In genomic region chr12:73815072-73815660, GRCh38 we compare ENCODE assay signal across 28 cellular contexts.
"Had no signal": no experiment of that assay in that cellular context is flagged by ENCODE, and none has a peak within 500 bp of the region (broad histone marks: within the 10 kb centered on the region; RNA-seq: fewer than 3 reads in every experiment).

No MANE protein-coding gene starts in this region.

- H3K36me3 ChIP-seq: gastroesophageal sphincter, heart left ventricle, lower lobe of right lung, prostate gland, right lobe of liver, stomach, thyroid gland, vagina had no signal

- H2AFZ ChIP-seq: hepatocyte had no signal

- H3K4me1 Mint-ChIP-seq: immature natural killer cell; naive thymus-derived CD4-positive, alpha-beta T cell; nephron had no signal

- H3K36me3 Mint-ChIP-seq: immature natural killer cell; naive thymus-derived CD4-positive, alpha-beta T cell had no signal

- H3K27me3 Mint-ChIP-seq: dendritic cell treated with granulocyte-macrophage colony-stimulating factor and Interleukin-4, amounts not matched to agents 40 ng/mL and 50 ng/mL, for 4 days; naive thymus-derived CD4-positive, alpha-beta T cell had no signal

- DNase-seq: effector CD8-positive, alpha-beta T cell; endodermal cell; foreskin fibroblast; heart left ventricle; immature natural killer cell; left ventricle myocardium superior; lower lobe of right lung; midbrain; naive thymus-derived CD4-positive, alpha-beta T cell; nucleus accumbens; right lobe of liver; small intestine; stimulated activated CD4-positive, alpha-beta T cell treated with anti-CD3 and anti-CD28 coated beads, Interleukin-12 subunit alpha, Interleukin-12 subunit beta, amount 100 ng/mL, for 4 hours; stimulated activated CD4-positive, alpha-beta T cell treated with anti-CD3 and anti-CD28 coated beads, Interleukin-1b, Interleukin-23, amount 100 ng/mL, for 48 hours; stimulated activated CD4-positive, alpha-beta T cell treated with anti-CD3 and anti-CD28 coated beads, Interleukin-4, amount 100 ng/mL, for 1 hour; stimulated activated CD8-positive, alpha-beta memory T cell treated with anti-CD3 and anti-CD28 coated beads, Interleukin-4, amount 100 ng/mL, for 48 hours; stimulated activated naive CD4-positive, alpha-beta T cell treated with Interleukin-2 at 50 U/mL for 16 hours; stomach; thyroid gland; trophoblast cell had no signal

- H3K4me3 ChIP-seq: gastroesophageal sphincter, heart left ventricle, hepatocyte, lower lobe of right lung, prostate gland, right lobe of liver, stomach, thyroid gland, vagina had no signal

- H3K9me3 ChIP-seq: gastroesophageal sphincter, heart left ventricle, lower lobe of right lung, prostate gland, right lobe of liver, stomach, thyroid gland, vagina had no signal

- H3K4me3 Mint-ChIP-seq: dendritic cell treated with granulocyte-macrophage colony-stimulating factor and Interleukin-4, amounts not matched to agents 40 ng/mL and 50 ng/mL, for 4 days; endodermal cell; immature natural killer cell; naive thymus-derived CD4-positive, alpha-beta T cell; nephron had no signal

- H3K4me1 ChIP-seq: gastroesophageal sphincter, heart left ventricle, lower lobe of right lung, prostate gland, stomach, thyroid gland, vagina had no signal

- ATAC-seq: esophagus mucosa; gastroesophageal sphincter; heart left ventricle; left ventricle myocardium superior; lower lobe of right lung; naive thymus-derived CD4-positive, alpha-beta T cell; right lobe of liver had no signal

- H3K27ac ChIP-seq: epithelial cell of prostate, gastroesophageal sphincter, heart left ventricle, hepatocyte, lower lobe of right lung, prostate gland, right lobe of liver, stomach, thyroid gland, vagina had no signal

- H3K27me3 ChIP-seq: gastroesophageal sphincter, heart left ventricle, hepatocyte, right lobe of liver, stomach, thyroid gland, vagina had no signal

- H3K4me2 ChIP-seq: hepatocyte had no signal

- H3K79me2 ChIP-seq: hepatocyte had no signal

- H3K27ac Mint-ChIP-seq: dendritic cell treated with granulocyte-macrophage colony-stimulating factor and Interleukin-4, amounts not matched to agents 40 ng/mL and 50 ng/mL, for 4 days; endodermal cell; immature natural killer cell; naive thymus-derived CD4-positive, alpha-beta T cell; nephron had no signal
